ENCODE assay signal across 25 cellular contexts in genomic region chr2:39542523-39542922, GRCh38.
"Had no signal": no experiment of that assay in that cellular context is flagged by ENCODE, and none has a peak within 500 bp of the region (broad histone marks: within the 10 kb centered on the region; RNA-seq: fewer than 3 reads in every experiment).

No MANE protein-coding gene starts in this region.

- H3K9me3 ChIP-seq: esophagus squamous epithelium had no signal

- ATAC-seq: activated CD8-positive, alpha-beta T cell treated with anti-CD3 and anti-CD28 coated beads, Interleukin-2, amount 10 ng/mL, durations not matched to agents 7 days and 5 days; activated naive CD4-positive, alpha-beta T cell treated with anti-CD3 and anti-CD28 coated beads, Interleukin-2, amount 50 U/mL, for 72 hours; activated T-cell treated with anti-CD3 and anti-CD28 coated beads, Interleukin-2, amount 50 U/mL, for 72 hours; natural killer cell treated with Interleukin-12 subunit alpha and Interleukin-12 subunit beta and Interleukin-15 and Interleukin-18, amount 100 ng/mL, for 72 hours; right cardiac atrium had no signal

- H3K36me3 ChIP-seq: brain microvascular endothelial cell, esophagus squamous epithelium, tibial artery had no signal

- H3K4me3 ChIP-seq: esophagus squamous epithelium, skin epidermis, tibial artery had no signal

- H3K4me1 ChIP-seq: esophagus squamous epithelium had no signal

- H3K27ac ChIP-seq: brain microvascular endothelial cell, esophagus squamous epithelium, skin epidermis, tibial artery had no signal

- DNase-seq: activated CD4-positive, alpha-beta T cell treated with anti-CD3 and anti-CD28 coated beads, Interleukin-2, amount 10 ng/mL, durations not matched to agents 24 days and 14 days; activated CD4-positive, CD25-positive, alpha-beta regulatory T cell; activated CD8-positive, alpha-beta memory T cell treated with anti-CD3 and anti-CD28 coated beads, Interleukin-2, amount 50 U/mL, for 4 hours; activated CD8-positive, alpha-beta T cell treated with anti-CD3 and anti-CD28 coated beads, Interleukin-2, amount 10 ng/mL, durations not matched to agents 7 days and 5 days; activated gamma-delta T cell; activated T-cell treated with anti-CD3 and anti-CD28 coated beads, Interleukin-2, amount 50 U/mL, for 72 hours; amygdala; brain microvascular endothelial cell; cortex of kidney; effector CD4-positive, alpha-beta T cell; esophagus squamous epithelium; foreskin fibroblast; hypothalamus; mesenchymal stem cell; nucleus accumbens; right cardiac atrium; stimulated activated CD4-positive, alpha-beta T cell treated with anti-CD3 and anti-CD28 coated beads, Interleukin-15, amount 100 ng/mL, for 24 hours; stimulated activated CD4-positive, alpha-beta T cell treated with anti-CD3 and anti-CD28 coated beads, Interleukin-4, amount 100 ng/mL, for 1 hour; stimulated activated naive CD4-positive, alpha-beta T cell; tibial artery had no signal

- FAIRE-seq: TTC549, urothelium cell line had no signal

- H3K27me3 ChIP-seq: brain microvascular endothelial cell, esophagus squamous epithelium, tibial artery had no signal
